ENCODE assay signal across 20 cellular contexts in genomic region chr11:121614661-121615240, GRCh38.
DNase-seq lines count a peak whose midpoint lies in the region; ATAC-seq, FAIRE-seq and TF ChIP-seq lines count a peak whose summit lies in the region.
"Had no signal": no experiment of that assay in that cellular context is flagged by ENCODE, and none has a peak within 500 bp of the region (broad histone marks: within the 10 kb centered on the region; RNA-seq: fewer than 3 reads in every experiment).

No MANE protein-coding gene starts in this region.

- peak; percentile 30 for FAIRE-seq in GM12892 (lab: Jason Lieb, UNC)
- FAIRE-seq: GM18507, RCC 7860 had no signal

- TF ChIP-seq CTCF in endodermal cell (conservative IDR thresholded peaks at IDR 0.05) = no peak

- H3K9me3 ChIP-seq in endodermal cell (ENCODE audit: control insufficient read depth, low read length) = no peaks in the 10 kb centered on the region
- H3K9me3 ChIP-seq: colonic mucosa, psoas muscle had no signal

- TF ChIP-seq POLR2A in GM12892 (IDR thresholded peaks at IDR 0.05; ENCODE audit: low read depth, low read length) = no peak

- no peaks in the 10 kb centered on the region for H3K9me3 Mint-ChIP-seq in endodermal cell
- H3K9me3 Mint-ChIP-seq: activated T-helper 2 cell treated with anti-CD3 and anti-CD28 coated beads, Interferon-gamma antibody, Interleukin-2, Interleukin-4, amounts not matched to agents 10 μg/mL and 5 μg/mL and 100 μg/mL, durations not matched to agents 14 hours and 24 hours and 36 hours; CD14-positive monocyte; T-helper 1 cell treated with Interleukin-12 subunit alpha and Interleukin-12 subunit beta and Interleukin-4 antibody, amounts not matched to agents 30 μg/mL and 1 μg/mL, for 36 hours had no signal

- no peak overlapping the region for H3K9ac ChIP-seq in endodermal cell (ENCODE audit: extremely low read depth, low read length, poor library complexity, severe bottlenecking)

- no peak overlapping the region for H3K4me3 ChIP-seq in endodermal cell (ENCODE audit: low read length)
- H3K4me3 ChIP-seq: colonic mucosa, hepatocyte, psoas muscle had no signal

- no peaks in the 10 kb centered on the region for H3K27me3 Mint-ChIP-seq in endodermal cell (ENCODE audit: insufficient read depth)

- H3K27ac Mint-ChIP-seq in endodermal cell = no peak overlapping the region
- H3K27ac Mint-ChIP-seq: activated T-helper 2 cell treated with anti-CD3 and anti-CD28 coated beads, Interferon-gamma antibody, Interleukin-2, Interleukin-4, amounts not matched to agents 10 μg/mL and 5 μg/mL and 100 μg/mL, durations not matched to agents 14 hours and 24 hours and 36 hours; T-helper 1 cell treated with Interleukin-12 subunit alpha and Interleukin-12 subunit beta and Interleukin-4 antibody, amounts not matched to agents 30 μg/mL and 1 μg/mL, for 36 hours had no signal

- no peaks in the 10 kb centered on the region for H3K4me1 ChIP-seq in endodermal cell (ENCODE audit: control insufficient read depth, insufficient read depth, low read length)
- H3K4me1 ChIP-seq: colonic mucosa, psoas muscle had no signal

- WGBS in endodermal cell (ENCODE audit: insufficient coverage in 1 of 2, insufficient read length in 1 of 2), 2 experiments = 90 to 92% methylated on average over 10 of the region's 10 CpGs

- peaks cover 1% of the 10 kb centered on the region for H3K4me1 Mint-ChIP-seq in endodermal cell
- H3K4me1 Mint-ChIP-seq: CD14-positive monocyte had no signal

- H3K27ac ChIP-seq in endodermal cell (ENCODE audit: low read depth, low read length) = no peak overlapping the region
- H3K27ac ChIP-seq: colonic mucosa, hepatocyte, psoas muscle had no signal

- no peak for ATAC-seq in HG02588 (IDR thresholded peaks at IDR 0.05; ENCODE audit: unreplicated experiment)
- no peak for ATAC-seq in HG03565 (IDR thresholded peaks at IDR 0.05; ENCODE audit: unreplicated experiment)
- ATAC-seq: HCT116, psoas muscle had no signal

- peaks cover 90% of the 10 kb centered on the region for H3K36me3 Mint-ChIP-seq in endodermal cell (ENCODE audit: low read depth)

- H3K36me3 ChIP-seq in endodermal cell (ENCODE audit: control insufficient read depth, insufficient read depth, low read length) = peaks cover 41% of the 10 kb centered on the region
- H3K36me3 ChIP-seq: colonic mucosa had no signal

- H3K27me3 ChIP-seq in endodermal cell (ENCODE audit: control insufficient read depth, insufficient read depth, low read length, poor library complexity, severe bottlenecking) = no peaks in the 10 kb centered on the region
- H3K27me3 ChIP-seq: colonic mucosa, hepatocyte had no signal

- DNase-seq in GM12892 (ENCODE audit: insufficient read length) = no peak
- DNase-seq in M059J (ENCODE audit: low read depth) = peak; percentile 64
- DNase-seq in endodermal cell = peak; percentile 73
- DNase-seq in kidney tubule cell (ENCODE audit: low spot score) = peak; percentile 69
- DNase-seq in activated effector memory CD4-positive, alpha-beta T cell treated with Interleukin-2 at 50 U/mL for 16 hours = no peak
- no peak for DNase-seq in GOT3 (lab: John Stamatoyannopoulos, UW)
- DNase-seq: activated CD4-positive, alpha-beta T cell treated with anti-CD3 and anti-CD28 coated beads for 48 hours; colonic mucosa; NCI-H1417 treated with DMSO at 0.1 percent for 48 hours; NCI-H2107; psoas muscle had no signal

- H3K4me3 Mint-ChIP-seq in endodermal cell = no peak overlapping the region
- H3K4me3 Mint-ChIP-seq: CD14-positive monocyte; T-helper 1 cell treated with Interleukin-12 subunit alpha and Interleukin-12 subunit beta and Interleukin-4 antibody, amounts not matched to agents 30 μg/mL and 1 μg/mL, for 36 hours had no signal

Comparison
In these comparisons a context has a peak if more than half of its experiments do, and no peak if none do; other contexts are left out.
1. DNase-seq: peak in M059J (single experiment), endodermal cell (single experiment) and kidney tubule cell (single experiment); none in GM12892 (single experiment), activated effector memory CD4-positive, alpha-beta T cell treated with Interleukin-2 at 50 U/mL for 16 hours (single experiment) and GOT3 (single experiment).